ENCODE assay signal across 9 cellular contexts in the genomic region with DNA sequence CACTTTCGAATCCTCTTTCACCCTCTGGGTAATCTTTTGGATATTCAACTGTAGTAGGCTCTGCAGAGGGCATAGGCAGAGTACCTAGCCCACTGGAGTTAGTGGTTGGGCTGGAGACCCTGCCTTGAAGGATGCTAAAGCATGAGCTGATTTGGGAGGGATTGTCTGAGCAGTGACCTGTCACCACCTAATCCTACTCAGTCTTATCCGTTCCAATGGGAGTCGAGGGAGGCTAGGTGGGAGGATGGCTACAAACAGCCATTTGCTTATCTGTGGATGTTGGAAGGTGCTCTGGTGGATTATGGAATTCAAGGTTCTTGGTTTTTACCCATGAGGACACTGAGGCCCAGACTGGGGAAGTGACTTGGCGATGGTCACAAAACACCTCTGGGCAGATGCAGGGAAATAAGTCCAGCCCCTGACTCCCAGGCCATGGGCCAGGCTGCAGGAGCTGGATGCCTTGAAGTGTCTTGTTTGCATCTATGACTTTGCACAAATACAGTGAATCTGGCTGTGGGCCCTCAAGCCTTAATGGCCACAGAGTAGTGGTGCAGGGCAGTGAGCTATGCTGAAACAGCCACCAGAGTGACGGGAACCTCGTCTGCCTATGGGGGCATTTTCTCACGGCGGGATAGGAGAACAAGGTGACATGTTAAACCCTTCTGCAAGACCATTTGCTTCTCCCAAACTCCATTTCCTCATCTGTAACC. TPM values are rescaled to one million over a fixed set of nuclear protein-coding genes. Genes with fewer than 3 reads are reported as not detected.
A peak's percentile ranks its signal among the peaks of the same experiment; 100 is the strongest.
DNase-seq lines count a peak whose midpoint lies in the region; ATAC-seq lines count a peak whose summit lies in the region.
"Had no signal": no experiment of that assay in that cellular context is flagged by ENCODE, and none has a peak within 500 bp of the region (broad histone marks: within the 10 kb centered on the region; RNA-seq: fewer than 3 reads in every experiment).

No MANE protein-coding gene starts in this region.

- no peak overlapping the region for H3K9ac ChIP-seq in iPS-15b (ENCODE audit: low read depth, low read length)

- H3K36me3 Mint-ChIP-seq in activated CD4-positive, alpha-beta memory T cell treated with anti-CD3 and anti-CD28 coated beads, Interleukin-2, amount 10 ng/mL, durations not matched to agents 7 days and 5 days (ENCODE audit: low read depth) = peaks cover 44% of the 10 kb centered on the region
- peaks cover 24% of the 10 kb centered on the region for H3K36me3 Mint-ChIP-seq in stimulated activated naive CD8-positive, alpha-beta T cell treated with anti-CD3 and anti-CD28 coated beads, Interleukin-15, Interleukin-2, amounts not matched to agents 100 ng/mL and 50 ng/mL, for 24 hours (ENCODE audit: low read depth)

- H3K27me3 ChIP-seq in iPS-15b (ENCODE audit: control insufficient read depth, insufficient read depth, low read length) = peaks cover 6% of the 10 kb centered on the region

- H3K9me3 ChIP-seq in iPS-15b (ENCODE audit: control insufficient read depth, insufficient read depth, low read length) = no peaks in the 10 kb centered on the region

- CTCF ChIA-PET in activated CD4-positive, alpha-beta memory T cell treated with anti-CD3 and anti-CD28 coated beads, Interleukin-2, amount 10 ng/mL, durations not matched to agents 7 days and 5 days (lab: Charles Lee) = interaction anchor here (0.7 to 4.7 kb wide), 4 partner anchors 21 to 155 kb away, joined by 3 to 49 read pairs (median 4); a partner anchor contains a TSS

- no peak for ATAC-seq in GM19452 (IDR thresholded peaks at IDR 0.05; ENCODE audit: unreplicated experiment)

- peak overlapping the region; percentile 60 for H3K4me3 ChIP-seq in iPS-15b (ENCODE audit: low read depth, low read length)

- DNase-seq in DMS 273 (lab: John Stamatoyannopoulos, UW; ENCODE audit: unreplicated experiment) (peak; percentile 38), DMS 273 treated with DMSO at 0.1 percent for 48 hours (lab: John Stamatoyannopoulos, UW) (no peak), NCI-H345 treated with DMSO at 0.1 percent for 48 hours (lab: John Stamatoyannopoulos, UW; ENCODE audit: unreplicated experiment) (no peak), DMS153 (lab: John Stamatoyannopoulos, UW) (no peak)
- DNase-seq in activated CD4-positive, alpha-beta memory T cell treated with anti-CD3 and anti-CD28 coated beads, Interleukin-2, amount 10 ng/mL, durations not matched to agents 7 days and 5 days = peak; percentile 22
- DNase-seq: 8988T had no signal

- peak overlapping the region; percentile 78 for H3K4me3 Mint-ChIP-seq in activated CD4-positive, alpha-beta memory T cell treated with anti-CD3 and anti-CD28 coated beads, Interleukin-2, amount 10 ng/mL, durations not matched to agents 7 days and 5 days
- peak overlapping the region; percentile 79 for H3K4me3 Mint-ChIP-seq in stimulated activated naive CD8-positive, alpha-beta T cell treated with anti-CD3 and anti-CD28 coated beads, Interleukin-15, Interleukin-2, amounts not matched to agents 100 ng/mL and 50 ng/mL, for 24 hours

- peaks cover 11% of the 10 kb centered on the region for H3K4me1 ChIP-seq in iPS-15b (ENCODE audit: control insufficient read depth, insufficient read depth, low read length)

- no peaks in the 10 kb centered on the region for H3K9me3 Mint-ChIP-seq in activated CD4-positive, alpha-beta memory T cell treated with anti-CD3 and anti-CD28 coated beads, Interleukin-2, amount 10 ng/mL, durations not matched to agents 7 days and 5 days
- no peaks in the 10 kb centered on the region for H3K9me3 Mint-ChIP-seq in stimulated activated naive CD8-positive, alpha-beta T cell treated with anti-CD3 and anti-CD28 coated beads, Interleukin-15, Interleukin-2, amounts not matched to agents 100 ng/mL and 50 ng/mL, for 24 hours

- POLR2A ChIA-PET in activated CD4-positive, alpha-beta memory T cell treated with anti-CD3 and anti-CD28 coated beads, Interleukin-2, amount 10 ng/mL, durations not matched to agents 7 days and 5 days (lab: Charles Lee) = interaction anchor here (0.6 to 3.4 kb wide), 11 partner anchors 23 to 215 kb away, joined by 3 to 32 read pairs (median 5); a partner anchor contains a TSS

- H3K36me3 ChIP-seq in iPS-15b (ENCODE audit: control insufficient read depth, insufficient read depth, low read length) = peaks cover 15% of the 10 kb centered on the region

- H3K27ac Mint-ChIP-seq in activated CD4-positive, alpha-beta memory T cell treated with anti-CD3 and anti-CD28 coated beads, Interleukin-2, amount 10 ng/mL, durations not matched to agents 7 days and 5 days = peak overlapping the region; percentile 91
- peak overlapping the region; percentile 82 for H3K27ac Mint-ChIP-seq in stimulated activated naive CD8-positive, alpha-beta T cell treated with anti-CD3 and anti-CD28 coated beads, Interleukin-15, Interleukin-2, amounts not matched to agents 100 ng/mL and 50 ng/mL, for 24 hours

- H3K27me3 Mint-ChIP-seq in activated CD4-positive, alpha-beta memory T cell treated with anti-CD3 and anti-CD28 coated beads, Interleukin-2, amount 10 ng/mL, durations not matched to agents 7 days and 5 days = no peaks in the 10 kb centered on the region
- no peaks in the 10 kb centered on the region for H3K27me3 Mint-ChIP-seq in stimulated activated naive CD8-positive, alpha-beta T cell treated with anti-CD3 and anti-CD28 coated beads, Interleukin-15, Interleukin-2, amounts not matched to agents 100 ng/mL and 50 ng/mL, for 24 hours

- H3K4me1 Mint-ChIP-seq in activated CD4-positive, alpha-beta memory T cell treated with anti-CD3 and anti-CD28 coated beads, Interleukin-2, amount 10 ng/mL, durations not matched to agents 7 days and 5 days = peaks cover 55% of the 10 kb centered on the region
- H3K4me1 Mint-ChIP-seq in stimulated activated naive CD8-positive, alpha-beta T cell treated with anti-CD3 and anti-CD28 coated beads, Interleukin-15, Interleukin-2, amounts not matched to agents 100 ng/mL and 50 ng/mL, for 24 hours (ENCODE audit: low read depth) = peaks cover 39% of the 10 kb centered on the region

RNA-seq across cellular contexts. Expression of a gene that starts 3.7 kb away (rescaled TPM):
- total RNA-seq in activated CD4-positive, alpha-beta memory T cell treated with anti-CD3 and anti-CD28 coated beads, Interleukin-2, amount 10 ng/mL, durations not matched to agents 7 days and 5 days = 10 to 100 TPM; 78.9 to 82.0 TPM

RNA-seq across cellular contexts. Expression of a gene that starts 23.0 kb away (rescaled TPM):
- 10 to 100 TPM; 40.1 to 40.2 TPM for total RNA-seq in activated CD4-positive, alpha-beta memory T cell treated with anti-CD3 and anti-CD28 coated beads, Interleukin-2, amount 10 ng/mL, durations not matched to agents 7 days and 5 days

RNA-seq across cellular contexts. Expression of a gene that starts 48.8 kb away (rescaled TPM):
- total RNA-seq in activated CD4-positive, alpha-beta memory T cell treated with anti-CD3 and anti-CD28 coated beads, Interleukin-2, amount 10 ng/mL, durations not matched to agents 7 days and 5 days = 1 to 10 TPM; 8.9 to 9.0 TPM

Comparison
In these comparisons a context has a peak if more than half of its experiments do, and no peak if none do; other contexts are left out.
1. DNase-seq: peak in DMS 273 (single experiment) and activated CD4-positive, alpha-beta memory T cell treated with anti-CD3 and anti-CD28 coated beads, Interleukin-2, amount 10 ng/mL, durations not matched to agents 7 days and 5 days (single experiment); none in DMS 273 treated with DMSO at 0.1 percent for 48 hours (single experiment), NCI-H345 treated with DMSO at 0.1 percent for 48 hours (single experiment) and DMS153 (single experiment).